ENCODE assay signal across 8 cellular contexts in genomic region chr2:36965751-36966369, GRCh38. TPM values are rescaled to one million over a fixed set of nuclear protein-coding genes. Genes with fewer than 3 reads are reported as not detected.
DNase-seq lines count a peak whose midpoint lies in the region; ATAC-seq lines count a peak whose summit lies in the region.

No MANE protein-coding gene starts in this region.

- no peaks in the 10 kb centered on the region for H3K9me3 Mint-ChIP-seq in stimulated activated effector memory CD8-positive, alpha-beta T cell treated with anti-CD3 and anti-CD28 coated beads, Interleukin-12 subunit alpha, Interleukin-12 subunit beta, amount 100 ng/mL, for 72 hours

- peak; percentile 60 for DNase-seq in GM03348 (ENCODE audit: low spot score)
- DNase-seq in Kasumi-1 (lab: John Stamatoyannopoulos, UW) = peak; percentile 34 to 53
- DNase-seq in activated CD4-positive, CD25-positive, alpha-beta regulatory T cell treated with anti-CD3 and anti-CD28 coated beads, Interleukin-2, amount 50 U/mL, for 16 hours (ENCODE audit: low read depth, low spot score) = peak; percentile 10
- DNase-seq in mesendoderm = peak; percentile 91
- peak; percentile 18 to 68 for DNase-seq in stimulated activated effector memory CD8-positive, alpha-beta T cell treated with anti-CD3 and anti-CD28 coated beads, Interleukin-12 subunit alpha, Interleukin-12 subunit beta, amount 100 ng/mL, for 72 hours (ENCODE audit: low spot score in 2 of 2)
- DNase-seq in kidney glomerular epithelial cell (lab: John Stamatoyannopoulos, UW) = no peak

- WGBS in mesendoderm (ENCODE audit: extremely low coverage, insufficient coverage, low lambda C conversion rate) = no CpG with 5 or more reads among the region's 42 CpGs

- H3K36me3 ChIP-seq in duodenal mucosa (ENCODE audit: control insufficient read depth in 1 of 2, insufficient read depth in 2 of 2, low read length in 2 of 2) (no peaks in the 10 kb centered on the region), mesendoderm (ENCODE audit: control insufficient read depth, insufficient read depth, low read length) (no peaks in the 10 kb centered on the region)

- no peak overlapping the region for H4K5ac ChIP-seq in mesendoderm (ENCODE audit: low read length)

- H3K27me3 ChIP-seq in duodenal mucosa (ENCODE audit: control insufficient read depth in 1 of 2, insufficient read depth in 2 of 2, low read length in 2 of 2) (no peaks in the 10 kb centered on the region), mesendoderm (ENCODE audit: insufficient read depth, low read length, poor library complexity) (no peaks in the 10 kb centered on the region)

- H3K79me1 ChIP-seq in mesendoderm (ENCODE audit: low read length) = peaks cover 4% of the 10 kb centered on the region

- ATAC-seq in GM21825 (IDR thresholded peaks at IDR 0.05; ENCODE audit: unreplicated experiment) = peak; percentile 33
- ATAC-seq in stimulated activated effector memory CD8-positive, alpha-beta T cell treated with anti-CD3 and anti-CD28 coated beads, Interleukin-12 subunit alpha, Interleukin-12 subunit beta, amount 100 ng/mL, for 72 hours = peak; percentile 0

- no peak overlapping the region for H3K23ac ChIP-seq in mesendoderm (ENCODE audit: low read length)

- H3K79me2 ChIP-seq in mesendoderm (ENCODE audit: control insufficient read depth, insufficient read depth, low read length) = peaks cover 30% of the 10 kb centered on the region

- no peaks in the 10 kb centered on the region for H3K9me3 ChIP-seq in duodenal mucosa (ENCODE audit: control insufficient read depth in 1 of 2, low read length in 2 of 2)

- peak overlapping the region; percentile 93 for H3K56ac ChIP-seq in mesendoderm (ENCODE audit: low read length)

- peak overlapping the region; percentile 71 for H3K4me2 ChIP-seq in mesendoderm (ENCODE audit: low read length)

- H3K27ac Mint-ChIP-seq in stimulated activated effector memory CD8-positive, alpha-beta T cell treated with anti-CD3 and anti-CD28 coated beads, Interleukin-12 subunit alpha, Interleukin-12 subunit beta, amount 100 ng/mL, for 72 hours = peak overlapping the region; percentile 95

- peaks cover 23% of the 10 kb centered on the region for H3K36me3 Mint-ChIP-seq in stimulated activated effector memory CD8-positive, alpha-beta T cell treated with anti-CD3 and anti-CD28 coated beads, Interleukin-12 subunit alpha, Interleukin-12 subunit beta, amount 100 ng/mL, for 72 hours

- H3K18ac ChIP-seq in mesendoderm (ENCODE audit: low read length) = peak overlapping the region; percentile 99

- no peak overlapping the region for H4K8ac ChIP-seq in mesendoderm (ENCODE audit: low read depth, low read length)

- peak overlapping the region; percentile 99 for H3K4me3 Mint-ChIP-seq in stimulated activated effector memory CD8-positive, alpha-beta T cell treated with anti-CD3 and anti-CD28 coated beads, Interleukin-12 subunit alpha, Interleukin-12 subunit beta, amount 100 ng/mL, for 72 hours

- H3K4me3 ChIP-seq in duodenal mucosa (ENCODE audit: low read depth in 1 of 2, low read length in 2 of 2) = peak overlapping the region; percentile 94 to 96
- peak overlapping the region; percentile 67 for H3K4me3 ChIP-seq in mesendoderm (ENCODE audit: low read length)

- H3K27ac ChIP-seq in duodenal mucosa (ENCODE audit: low read depth, low read length) (peak overlapping the region; percentile 67), mesendoderm (ENCODE audit: low read depth, low read length) (peak overlapping the region; percentile 99)

- H2BK15ac ChIP-seq in mesendoderm (replicated peaks; ENCODE audit: low read depth) = no peak overlapping the region

- peak overlapping the region; percentile 64 for H2BK120ac ChIP-seq in mesendoderm (ENCODE audit: low read depth, low read length)

- H3K4me1 Mint-ChIP-seq in stimulated activated effector memory CD8-positive, alpha-beta T cell treated with anti-CD3 and anti-CD28 coated beads, Interleukin-12 subunit alpha, Interleukin-12 subunit beta, amount 100 ng/mL, for 72 hours = peaks cover 45% of the 10 kb centered on the region

- H2BK5ac ChIP-seq in mesendoderm (ENCODE audit: low read length) = peak overlapping the region; percentile 51

- no peak overlapping the region for H2AK5ac ChIP-seq in mesendoderm (ENCODE audit: low read length)

- H3K9ac ChIP-seq in duodenal mucosa (ENCODE audit: low read depth in 1 of 2, low read length in 2 of 2) (peak overlapping the region; percentile 78 to 86), mesendoderm (ENCODE audit: low read length) (peak overlapping the region; percentile 88)

- H3K4me1 ChIP-seq in duodenal mucosa (ENCODE audit: control insufficient read depth in 1 of 2, insufficient read depth in 2 of 2, low read length in 2 of 2) (peaks cover 22 to 23% of the 10 kb centered on the region in 2 donors), mesendoderm (ENCODE audit: control insufficient read depth, low read depth, low read length) (peaks cover 15% of the 10 kb centered on the region)

- peak overlapping the region; percentile 22 for H3K4ac ChIP-seq in mesendoderm (ENCODE audit: low read depth, low read length)

RNA-seq across cellular contexts. Expression of gene STRN, which starts 0.5 kb away (rescaled TPM):
- 27.2 TPM for polyA plus RNA-seq in mesendoderm (2013, experiment 1 of 2)
- polyA plus RNA-seq in mesendoderm (2013, experiment 2 of 2) = 28.7 TPM
